Comparison of ENCODE assay signal across 35 cellular contexts in genomic region chr1:225541383-225541782, GRCh38.
"Had no signal": no experiment of that assay in that cellular context is flagged by ENCODE, and none has a peak within 500 bp of the region (broad histone marks: within the 10 kb centered on the region; RNA-seq: fewer than 3 reads in every experiment).

No MANE protein-coding gene starts in this region.

- H3K36me3 ChIP-seq: suprapubic skin, transverse colon had no signal

- H3K4me1 ChIP-seq: parathyroid adenoma, suprapubic skin had no signal

- H2AFZ ChIP-seq: parathyroid adenoma had no signal

- H3K27ac Mint-ChIP-seq: activated CD4-positive, alpha-beta T cell treated with anti-CD3 and anti-CD28 coated beads, Interleukin-2, amount 10 ng/mL, durations not matched to agents 7 days and 5 days; activated CD8-positive, alpha-beta T cell treated with anti-CD3 and anti-CD28 coated beads for 36 hours; activated naive CD4-positive, alpha-beta T cell treated with anti-CD3 and anti-CD28 coated beads, Interleukin-2, amount 50 U/mL, for 24 hours; activated naive CD8-positive, alpha-beta T cell treated with anti-CD3 and anti-CD28 coated beads, Interleukin-2, amount 50 U/mL, for 24 hours; activated T-helper 2 cell treated with anti-CD3 and anti-CD28 coated beads, Interferon-gamma antibody, Interleukin-2, Interleukin-4, amounts not matched to agents 10 μg/mL and 5 μg/mL and 100 μg/mL, durations not matched to agents 14 hours and 24 hours and 36 hours; immature natural killer cell; naive thymus-derived CD8-positive, alpha-beta T cell; stimulated activated memory B cell treated with anti-CD40 and anti-IgM and Interleukin-4, amounts not matched to agents 10 μg/mL and 1 μg/mL and 100 μg/mL, for 72 hours; stimulated activated naive CD8-positive, alpha-beta T cell treated with anti-CD3 and anti-CD28 coated beads, Interleukin-15, amount 100 ng/mL, for 72 hours; T-helper 1 cell treated with Interleukin-12 subunit alpha and Interleukin-12 subunit beta and Interleukin-4 antibody, amounts not matched to agents 30 μg/mL and 1 μg/mL, for 36 hours had no signal

- H3K4me3 Mint-ChIP-seq: activated CD4-positive, alpha-beta T cell treated with anti-CD3 and anti-CD28 coated beads, Interleukin-2, amount 10 ng/mL, durations not matched to agents 7 days and 5 days; activated CD8-positive, alpha-beta T cell treated with anti-CD3 and anti-CD28 coated beads for 36 hours; activated naive CD4-positive, alpha-beta T cell treated with anti-CD3 and anti-CD28 coated beads, Interleukin-2, amount 50 U/mL, for 24 hours; activated naive CD8-positive, alpha-beta T cell treated with anti-CD3 and anti-CD28 coated beads, Interleukin-2, amount 50 U/mL, for 24 hours; immature natural killer cell; naive thymus-derived CD8-positive, alpha-beta T cell; neural crest cell; stimulated activated memory B cell treated with anti-CD40 and anti-IgM and Interleukin-4, amounts not matched to agents 10 μg/mL and 1 μg/mL and 100 μg/mL, for 72 hours; stimulated activated naive CD8-positive, alpha-beta T cell treated with anti-CD3 and anti-CD28 coated beads, Interleukin-15, amount 100 ng/mL, for 72 hours; T-helper 1 cell treated with Interleukin-12 subunit alpha and Interleukin-12 subunit beta and Interleukin-4 antibody, amounts not matched to agents 30 μg/mL and 1 μg/mL, for 36 hours had no signal

- H3K4me2 ChIP-seq: smooth muscle cell had no signal

- H3K4me1 Mint-ChIP-seq: activated CD4-positive, alpha-beta T cell treated with anti-CD3 and anti-CD28 coated beads, Interleukin-2, amount 10 ng/mL, durations not matched to agents 7 days and 5 days; activated naive CD4-positive, alpha-beta T cell treated with anti-CD3 and anti-CD28 coated beads, Interleukin-2, amount 50 U/mL, for 24 hours; activated naive CD8-positive, alpha-beta T cell treated with anti-CD3 and anti-CD28 coated beads, Interleukin-2, amount 50 U/mL, for 24 hours; immature natural killer cell; stimulated activated naive CD8-positive, alpha-beta T cell treated with anti-CD3 and anti-CD28 coated beads, Interleukin-15, amount 100 ng/mL, for 72 hours had no signal

- H3K9ac ChIP-seq: parathyroid adenoma had no signal

- H3K27ac ChIP-seq: epithelial cell of prostate, parathyroid adenoma, psoas muscle, suprapubic skin had no signal

- H3K9me3 ChIP-seq: psoas muscle, suprapubic skin, transverse colon had no signal

- H3K36me3 Mint-ChIP-seq: activated naive CD4-positive, alpha-beta T cell treated with anti-CD3 and anti-CD28 coated beads, Interleukin-2, amount 50 U/mL, for 24 hours; immature natural killer cell; naive thymus-derived CD8-positive, alpha-beta T cell; stimulated activated memory B cell treated with anti-CD40 and anti-IgM and Interleukin-4, amounts not matched to agents 10 μg/mL and 1 μg/mL and 100 μg/mL, for 72 hours had no signal

- H3K4me3 ChIP-seq: psoas muscle, smooth muscle cell, suprapubic skin, transverse colon had no signal

- FAIRE-seq: endometrium, kidney had no signal

- ATAC-seq: activated CD8-positive, alpha-beta T cell treated with anti-CD3 and anti-CD28 coated beads for 36 hours; activated naive CD8-positive, alpha-beta T cell treated with anti-CD3 and anti-CD28 coated beads, Interleukin-2, amount 50 U/mL, for 24 hours; left colon; naive thymus-derived CD8-positive, alpha-beta T cell; psoas muscle; stimulated activated memory B cell treated with anti-CD40 and anti-IgM and Interleukin-4, amounts not matched to agents 10 μg/mL and 1 μg/mL and 100 μg/mL, for 72 hours; stimulated activated naive CD8-positive, alpha-beta T cell treated with anti-CD3 and anti-CD28 coated beads, Interleukin-15, amount 100 ng/mL, for 72 hours had no signal

- DNase-seq: activated CD4-positive, alpha-beta T cell treated with anti-CD3 and anti-CD28 coated beads for 1 hour; activated CD4-positive, alpha-beta T cell treated with anti-CD3 and anti-CD28 coated beads, Interleukin-2, amount 10 ng/mL, durations not matched to agents 7 days and 5 days; activated CD8-positive, alpha-beta T cell treated with anti-CD3 and anti-CD28 coated beads for 36 hours; activated naive CD8-positive, alpha-beta T cell treated with anti-CD3 and anti-CD28 coated beads, Interleukin-2, amount 50 U/mL, for 24 hours; activated T-cell treated with anti-CD3 and anti-CD28 coated beads, Interleukin-2, amount 50 U/mL, for 48 hours; aorta; central memory CD4-positive, alpha-beta T cell; dermis blood vessel endothelial cell; effector CD4-positive, alpha-beta T cell; head of caudate nucleus; hypothalamus; immature natural killer cell; kidney; left colon; mammary epithelial cell; naive thymus-derived CD8-positive, alpha-beta T cell; nucleus accumbens; psoas muscle; stimulated activated CD4-positive, alpha-beta T cell treated with anti-CD3 and anti-CD28 coated beads, Interleukin-1b, Interleukin-23, amount 100 ng/mL, for 48 hours; stimulated activated CD4-positive, alpha-beta T cell treated with anti-CD3 and anti-CD28 coated beads, Interleukin-4, amount 100 ng/mL, for 4 hours; stimulated activated CD8-positive, alpha-beta memory T cell treated with anti-CD3 and anti-CD28 coated beads, Interleukin-4, amount 100 ng/mL, for 48 hours; stimulated activated naive CD8-positive, alpha-beta T cell treated with anti-CD3 and anti-CD28 coated beads, Interleukin-15, amount 100 ng/mL, for 72 hours; SW 1271; T1000; transverse colon had no signal

- H3K9me3 Mint-ChIP-seq: activated CD4-positive, alpha-beta T cell treated with anti-CD3 and anti-CD28 coated beads, Interleukin-2, amount 10 ng/mL, durations not matched to agents 7 days and 5 days; activated CD8-positive, alpha-beta T cell treated with anti-CD3 and anti-CD28 coated beads for 36 hours; activated naive CD4-positive, alpha-beta T cell treated with anti-CD3 and anti-CD28 coated beads, Interleukin-2, amount 50 U/mL, for 24 hours; activated naive CD8-positive, alpha-beta T cell treated with anti-CD3 and anti-CD28 coated beads, Interleukin-2, amount 50 U/mL, for 24 hours; activated T-helper 2 cell treated with anti-CD3 and anti-CD28 coated beads, Interferon-gamma antibody, Interleukin-2, Interleukin-4, amounts not matched to agents 10 μg/mL and 5 μg/mL and 100 μg/mL, durations not matched to agents 14 hours and 24 hours and 36 hours; immature natural killer cell; naive thymus-derived CD8-positive, alpha-beta T cell; neural crest cell; stimulated activated memory B cell treated with anti-CD40 and anti-IgM and Interleukin-4, amounts not matched to agents 10 μg/mL and 1 μg/mL and 100 μg/mL, for 72 hours; stimulated activated naive CD8-positive, alpha-beta T cell treated with anti-CD3 and anti-CD28 coated beads, Interleukin-15, amount 100 ng/mL, for 72 hours; T-helper 1 cell treated with Interleukin-12 subunit alpha and Interleukin-12 subunit beta and Interleukin-4 antibody, amounts not matched to agents 30 μg/mL and 1 μg/mL, for 36 hours had no signal

- H3K27me3 ChIP-seq: suprapubic skin, transverse colon had no signal
